11 cellular contexts compared by ENCODE assay signal in the genomic region with DNA sequence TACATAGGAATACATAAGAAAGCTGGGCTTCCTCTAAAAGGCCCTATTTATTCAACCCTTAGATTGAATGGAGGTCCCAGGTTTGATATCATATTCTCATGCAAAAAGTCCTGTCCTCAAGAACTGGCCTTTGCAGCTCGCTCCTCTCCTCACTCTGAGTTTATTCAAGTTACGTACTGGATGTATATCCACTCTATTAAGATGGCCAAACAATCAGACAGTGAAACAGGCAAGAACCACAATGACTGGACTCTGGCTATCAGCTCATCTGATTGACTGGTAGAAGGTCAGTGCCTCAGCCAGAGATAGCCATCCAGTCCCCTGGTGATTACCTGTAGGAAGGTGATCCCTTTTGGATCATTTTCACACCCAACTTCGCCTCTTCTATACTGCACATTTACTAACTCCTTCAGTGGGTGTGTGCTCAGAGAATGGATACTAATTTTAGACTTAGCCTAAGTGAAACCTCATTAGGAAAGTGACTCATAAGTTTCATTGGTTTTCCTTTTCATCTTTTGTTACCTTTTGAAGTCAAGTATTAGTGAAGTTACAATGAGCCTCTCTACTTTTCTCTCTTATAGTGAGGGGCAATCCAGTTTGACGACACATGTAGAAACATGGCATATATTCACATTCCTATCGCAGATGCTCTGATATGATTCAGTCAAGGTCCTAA.
A peak's percentile ranks its signal among the peaks of the same experiment; 100 is the strongest.
DNase-seq lines count a peak whose midpoint lies in the region; ATAC-seq, FAIRE-seq and TF ChIP-seq lines count a peak whose summit lies in the region.
"Had no signal": no experiment of that assay in that cellular context is flagged by ENCODE, and none has a peak within 500 bp of the region (broad histone marks: within the 10 kb centered on the region; RNA-seq: fewer than 3 reads in every experiment).

No MANE protein-coding gene starts in this region.

- TF ChIP-seq CTCF in GM06990 (IDR thresholded peaks at IDR 0.05; ENCODE audit: insufficient read depth, low read length, poor library complexity, severe bottlenecking): no peak

- intact Hi-C loops in left colon (cut with DNase I, micrococcal nuclease): loop anchor here in 1 of 2 donors (10.0 kb wide), 1 partner anchor 91 kb away; no protein-coding TSS in a partner anchor

- no peak for TF ChIP-seq POLR2A in H54 (IDR thresholded peaks at IDR 0.05; ENCODE audit: low read depth, low read length)

- H3K27me3 ChIP-seq in GM06990 (replicated peaks; ENCODE audit: control insufficient read depth, insufficient read depth, low read length): no peaks in the 10 kb centered on the region

- no peak overlapping the region for H3K4me3 ChIP-seq in GM06990 (replicated peaks; ENCODE audit: low read depth, low read length)

- H3K36me3 ChIP-seq in GM06990 (ENCODE audit: control insufficient read depth, insufficient read depth, low read length): no peaks in the 10 kb centered on the region

- ATAC-seq in GM19023 (IDR thresholded peaks at IDR 0.05; ENCODE audit: unreplicated experiment) (peak; percentile 84), HG02678 (IDR thresholded peaks at IDR 0.05; ENCODE audit: unreplicated experiment) (peak; percentile 67), HG03558 (IDR thresholded peaks at IDR 0.05; ENCODE audit: extremely low read depth, unreplicated experiment) (peak; percentile 95), left colon (no peak)

- FAIRE-seq in H54 (lab: Jason Lieb, UNC): no peak

- DNase-seq in GM06990 (ENCODE audit: extremely low read depth, insufficient read length) (peak; percentile 57), NCI-H446 (lab: John Stamatoyannopoulos, UW) (no peak), T-helper 1 cell (no peak), left colon (no peak), H54 (ENCODE audit: insufficient read length, low spot score) (no peak)
- DNase-seq: activated B cell treated with CpG ODN at 0.5 μM for 24 hours, C1 segment of cervical spinal cord, OCI-M1 had no signal
